ENCODE assay signal across 14 cellular contexts in the genomic region with DNA sequence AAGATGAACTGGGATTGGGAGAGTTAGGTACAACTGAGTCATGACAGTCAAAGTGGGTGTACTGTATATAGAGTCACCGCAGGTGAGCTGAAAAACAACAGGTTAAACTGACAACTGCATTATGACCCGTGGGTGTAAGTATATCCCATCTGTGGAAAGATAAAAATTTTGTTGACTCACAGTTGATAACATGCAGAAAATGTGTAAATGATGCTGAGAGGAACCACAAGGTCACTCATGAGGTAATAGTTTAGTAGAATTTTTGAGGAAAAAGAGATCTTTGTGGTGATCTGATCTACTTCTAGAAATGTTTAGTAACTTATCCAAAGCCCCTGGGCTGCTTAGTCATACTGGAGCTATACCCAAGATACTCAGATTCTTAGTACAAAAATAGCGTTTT. TPM values are rescaled to one million over a fixed set of nuclear protein-coding genes. Genes with fewer than 3 reads are reported as not detected.
DNase-seq lines count a peak whose midpoint lies in the region.
"Had no signal": no experiment of that assay in that cellular context is flagged by ENCODE, and none has a peak within 500 bp of the region (broad histone marks: within the 10 kb centered on the region; RNA-seq: fewer than 3 reads in every experiment).

No MANE protein-coding gene starts in this region.

- DNase-seq in A172 (ENCODE audit: low spot score) (peak; percentile 64), ELR (ENCODE audit: low read depth) (peak; percentile 50), T1000 (lab: John Stamatoyannopoulos, UW) (peak; percentile 29), hepatic stellate cell (ENCODE audit: low spot score) (peak; percentile 12), iPS-NIHi11 (ENCODE audit: low spot score) (no peak), AG08396 (ENCODE audit: low spot score) (no peak), HCEC 1CT (no peak)
- DNase-seq: BE2C; CD8-positive, alpha-beta T cell; Karpas-422; NCI-H1436; NCI-H2081; NCI-H524; RPMI8226 had no signal

RNA-seq across cellular contexts. Expression of a gene that starts 0.8 kb away (rescaled TPM):
- total RNA-seq in A172 (2014; rRNA removed; shearing (Covaris generic)), result not detected in 2 replicates
- total RNA-seq: CD8-positive, alpha-beta T cell had no signal

RNA-seq across cellular contexts. Expression of a gene that starts 13.5 kb away (rescaled TPM):
- 0.10 TPM in 1 of 2 replicates, not detected in the other for total RNA-seq in A172 (2014; rRNA removed; shearing (Covaris generic))
- total RNA-seq: CD8-positive, alpha-beta T cell had no signal

RNA-seq across cellular contexts. Expression of a gene that starts 52.8 kb away (rescaled TPM):
- total RNA-seq in A172 (2014; rRNA removed; shearing (Covaris generic)), result not detected in 2 replicates
- total RNA-seq: CD8-positive, alpha-beta T cell had no signal

Comparison
In these comparisons a context has a peak if more than half of its experiments do, and no peak if none do; other contexts are left out.
1. DNase-seq: peak in A172 (single experiment), ELR (single experiment), T1000 (single experiment) and hepatic stellate cell (single experiment); none in iPS-NIHi11 (single experiment), AG08396 (single experiment) and HCEC 1CT (single experiment).